ENCODE assay signal across 1 cellular context in the genomic region with DNA sequence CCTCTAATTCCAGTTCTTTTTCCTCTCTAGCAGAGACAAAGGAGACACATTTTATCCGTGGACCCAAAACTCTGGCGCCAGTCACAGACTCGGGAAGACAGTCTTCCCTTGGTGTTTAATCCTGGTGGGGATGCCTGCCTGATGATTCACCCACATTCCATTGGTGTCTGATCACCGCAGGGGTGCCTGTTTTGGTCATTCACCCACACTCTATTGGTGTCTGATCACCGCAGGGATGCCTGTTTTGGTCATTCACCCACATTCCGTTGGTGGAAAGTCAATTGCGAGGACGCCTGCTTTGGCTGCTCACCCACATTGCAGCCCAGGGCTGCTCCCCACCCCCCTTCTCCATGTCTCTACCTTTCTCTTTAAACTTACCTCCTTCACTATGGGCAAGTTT.
A peak's percentile ranks its signal among the peaks of the same experiment; 100 is the strongest.
TF ChIP-seq lines count a peak whose summit lies in the region.

No MANE protein-coding gene starts in this region.

TF ChIP-seq in SK-N-SH, 30 proteins besides CTCF, POLR2A, EP300 and RAD21:
- TF ChIP-seq JUND (IDR thresholded peaks at IDR 0.05) (peak; percentile 98), MAX (IDR thresholded peaks at IDR 0.05; ENCODE audit: low read depth) (peak; percentile 58; the same call in 1 of the 2 replicates), SIN3A (IDR thresholded peaks at IDR 0.05; ENCODE audit: borderline replicate concordance, low read depth, low read length) (0 out of 2 replicates have a peak, but pooled peaks have one; percentile 27), PBX3 (IDR thresholded peaks at IDR 0.05) (peak; percentile 77), FOXM1 (IDR thresholded peaks at IDR 0.05; ENCODE audit: low read depth) (peak; percentile 84), FOSL2 (IDR thresholded peaks at IDR 0.05; ENCODE audit: borderline replicate concordance, low read depth) (peak; percentile 97), POLR2AphosphoS5 (IDR thresholded peaks at IDR 0.05; ENCODE audit: low read depth, low read length) (peak; percentile 56; the same call in 1 of the 2 replicates), TCF12 (IDR thresholded peaks at IDR 0.05) (peak; percentile 90), MEF2A (IDR thresholded peaks at IDR 0.05; ENCODE audit: borderline replicate concordance, low read depth) (0 out of 2 replicates have a peak, but pooled peaks have one; percentile 48), ZBTB33 (IDR thresholded peaks at IDR 0.05; ENCODE audit: borderline replicate concordance, low read depth) (0 out of 2 replicates have a peak, but pooled peaks have one; percentile 46), RXRA (IDR thresholded peaks at IDR 0.05; ENCODE audit: borderline replicate concordance, low read depth) (peak; percentile 56; the same call in 1 of the 2 replicates), TEAD4 (IDR thresholded peaks at IDR 0.05; ENCODE audit: borderline replicate concordance, insufficient read depth) (peak; percentile 98), NFIC (IDR thresholded peaks at IDR 0.05; ENCODE audit: borderline replicate concordance) (peak; percentile 89)
